Comparison of ENCODE assay signal across 1 cellular context in the genomic region with DNA sequence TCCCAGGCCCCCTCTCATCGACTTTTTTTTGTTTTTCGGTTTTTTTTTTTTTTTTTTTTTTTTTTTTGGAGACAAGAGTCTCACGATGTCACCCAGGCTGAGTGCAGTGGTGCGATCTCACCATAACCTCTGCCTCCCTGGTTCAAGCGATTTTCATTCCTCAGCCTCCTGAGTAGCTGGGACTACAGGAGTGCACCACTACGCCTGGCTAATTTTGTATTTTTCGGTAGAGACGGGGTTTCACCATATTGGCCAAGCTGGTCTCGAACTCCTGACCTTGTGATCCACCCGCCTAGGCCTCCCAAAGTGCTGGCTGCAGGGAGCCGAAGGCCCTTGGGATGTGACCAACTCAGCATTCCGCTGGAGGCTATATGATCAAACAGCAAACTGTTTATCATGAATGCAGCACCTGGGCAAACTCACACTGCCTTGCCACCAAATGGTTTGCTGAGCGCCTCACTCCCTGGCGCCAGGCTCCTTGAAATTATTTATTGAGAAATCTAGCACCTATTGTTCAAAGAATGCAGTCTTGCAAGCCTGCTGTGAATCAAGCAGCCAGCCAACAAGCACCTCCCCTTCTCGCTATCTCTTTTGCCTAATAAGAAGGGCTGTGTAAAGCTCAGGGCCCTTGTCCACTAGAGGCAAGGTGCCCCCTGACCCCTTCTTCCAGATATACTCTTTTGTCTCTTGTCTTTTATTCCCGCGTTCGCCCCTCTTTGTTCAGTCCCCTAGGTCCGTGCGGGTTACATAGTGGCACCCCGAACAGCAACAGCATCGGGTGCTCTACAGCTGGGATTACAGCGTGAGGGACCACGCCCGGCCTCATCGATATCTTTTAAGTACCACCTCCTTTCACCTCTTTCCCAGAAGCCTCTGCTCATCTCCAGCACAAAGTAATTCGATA.
TF ChIP-seq lines count a peak whose summit lies in the region.

No MANE protein-coding gene starts in this region.

TF ChIP-seq in GM23338, 12 proteins besides CTCF, POLR2A, EP300 and RAD21 (continued from another document):
- TF ChIP-seq, protein P1, sequence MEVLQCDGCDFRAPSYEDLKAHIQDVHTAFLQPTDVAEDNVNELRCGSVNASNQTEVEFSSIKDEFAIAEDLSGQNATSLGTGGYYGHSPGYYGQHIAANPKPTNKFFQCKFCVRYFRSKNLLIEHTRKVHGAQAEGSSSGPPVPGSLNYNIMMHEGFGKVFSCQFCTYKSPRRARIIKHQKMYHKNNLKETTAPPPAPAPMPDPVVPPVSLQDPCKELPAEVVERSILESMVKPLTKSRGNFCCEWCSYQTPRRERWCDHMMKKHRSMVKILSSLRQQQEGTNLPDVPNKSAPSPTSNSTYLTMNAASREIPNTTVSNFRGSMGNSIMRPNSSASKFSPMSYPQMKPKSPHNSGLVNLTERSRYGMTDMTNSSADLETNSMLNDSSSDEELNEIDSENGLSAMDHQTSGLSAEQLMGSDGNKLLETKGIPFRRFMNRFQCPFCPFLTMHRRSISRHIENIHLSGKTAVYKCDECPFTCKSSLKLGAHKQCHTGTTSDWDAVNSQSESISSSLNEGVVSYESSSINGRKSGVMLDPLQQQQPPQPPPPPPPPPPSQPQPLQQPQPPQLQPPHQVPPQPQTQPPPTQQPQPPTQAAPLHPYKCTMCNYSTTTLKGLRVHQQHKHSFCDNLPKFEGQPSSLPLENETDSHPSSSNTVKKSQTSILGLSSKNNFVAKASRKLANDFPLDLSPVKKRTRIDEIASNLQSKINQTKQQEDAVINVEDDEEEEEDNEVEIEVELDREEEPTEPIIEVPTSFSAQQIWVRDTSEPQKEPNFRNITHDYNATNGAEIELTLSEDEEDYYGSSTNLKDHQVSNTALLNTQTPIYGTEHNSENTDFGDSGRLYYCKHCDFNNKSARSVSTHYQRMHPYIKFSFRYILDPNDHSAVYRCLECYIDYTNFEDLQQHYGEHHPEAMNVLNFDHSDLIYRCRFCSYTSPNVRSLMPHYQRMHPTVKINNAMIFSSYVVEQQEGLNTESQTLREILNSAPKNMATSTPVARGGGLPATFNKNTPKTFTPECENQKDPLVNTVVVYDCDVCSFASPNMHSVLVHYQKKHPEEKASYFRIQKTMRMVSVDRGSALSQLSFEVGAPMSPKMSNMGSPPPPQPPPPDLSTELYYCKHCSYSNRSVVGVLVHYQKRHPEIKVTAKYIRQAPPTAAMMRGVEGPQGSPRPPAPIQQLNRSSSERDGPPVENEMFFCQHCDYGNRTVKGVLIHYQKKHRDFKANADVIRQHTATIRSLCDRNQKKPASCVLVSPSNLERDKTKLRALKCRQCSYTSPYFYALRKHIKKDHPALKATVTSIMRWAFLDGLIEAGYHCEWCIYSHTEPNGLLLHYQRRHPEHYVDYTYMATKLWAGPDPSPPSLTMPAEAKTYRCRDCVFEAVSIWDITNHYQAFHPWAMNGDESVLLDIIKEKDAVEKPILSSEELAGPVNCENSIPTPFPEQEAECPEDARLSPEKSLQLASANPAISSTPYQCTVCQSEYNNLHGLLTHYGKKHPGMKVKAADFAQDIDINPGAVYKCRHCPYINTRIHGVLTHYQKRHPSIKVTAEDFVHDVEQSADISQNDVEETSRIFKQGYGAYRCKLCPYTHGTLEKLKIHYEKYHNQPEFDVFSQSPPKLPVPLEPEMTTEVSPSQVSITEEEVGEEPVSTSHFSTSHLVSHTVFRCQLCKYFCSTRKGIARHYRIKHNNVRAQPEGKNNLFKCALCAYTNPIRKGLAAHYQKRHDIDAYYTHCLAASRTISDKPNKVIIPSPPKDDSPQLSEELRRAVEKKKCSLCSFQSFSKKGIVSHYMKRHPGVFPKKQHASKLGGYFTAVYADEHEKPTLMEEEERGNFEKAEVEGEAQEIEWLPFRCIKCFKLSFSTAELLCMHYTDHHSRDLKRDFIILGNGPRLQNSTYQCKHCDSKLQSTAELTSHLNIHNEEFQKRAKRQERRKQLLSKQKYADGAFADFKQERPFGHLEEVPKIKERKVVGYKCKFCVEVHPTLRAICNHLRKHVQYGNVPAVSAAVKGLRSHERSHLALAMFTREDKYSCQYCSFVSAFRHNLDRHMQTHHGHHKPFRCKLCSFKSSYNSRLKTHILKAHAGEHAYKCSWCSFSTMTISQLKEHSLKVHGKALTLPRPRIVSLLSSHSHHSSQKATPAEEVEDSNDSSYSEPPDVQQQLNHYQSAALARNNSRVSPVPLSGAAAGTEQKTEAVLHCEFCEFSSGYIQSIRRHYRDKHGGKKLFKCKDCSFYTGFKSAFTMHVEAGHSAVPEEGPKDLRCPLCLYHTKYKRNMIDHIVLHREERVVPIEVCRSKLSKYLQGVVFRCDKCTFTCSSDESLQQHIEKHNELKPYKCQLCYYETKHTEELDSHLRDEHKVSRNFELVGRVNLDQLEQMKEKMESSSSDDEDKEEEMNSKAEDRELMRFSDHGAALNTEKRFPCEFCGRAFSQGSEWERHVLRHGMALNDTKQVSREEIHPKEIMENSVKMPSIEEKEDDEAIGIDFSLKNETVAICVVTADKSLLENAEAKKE (CRISPR knock-in tag; IDR thresholded peaks at IDR 0.05) = no peak
- TF ChIP-seq POLR2AphosphoS5 (IDR thresholded peaks at IDR 0.05; ENCODE audit: low read depth) (no peak), STAT1 (IDR thresholded peaks at IDR 0.05; ENCODE audit: unreplicated experiment) (no peak), CREB1 (CRISPR knock-in tag; IDR thresholded peaks at IDR 0.05; ENCODE audit: low read depth) (no peak), ZNF114 (CRISPR knock-in tag; IDR thresholded peaks at IDR 0.05) (no peak), EZH2phosphoT487 (IDR thresholded peaks at IDR 0.05; ENCODE audit: unreplicated experiment) (no peak)
- TF ChIP-seq, protein P2, sequence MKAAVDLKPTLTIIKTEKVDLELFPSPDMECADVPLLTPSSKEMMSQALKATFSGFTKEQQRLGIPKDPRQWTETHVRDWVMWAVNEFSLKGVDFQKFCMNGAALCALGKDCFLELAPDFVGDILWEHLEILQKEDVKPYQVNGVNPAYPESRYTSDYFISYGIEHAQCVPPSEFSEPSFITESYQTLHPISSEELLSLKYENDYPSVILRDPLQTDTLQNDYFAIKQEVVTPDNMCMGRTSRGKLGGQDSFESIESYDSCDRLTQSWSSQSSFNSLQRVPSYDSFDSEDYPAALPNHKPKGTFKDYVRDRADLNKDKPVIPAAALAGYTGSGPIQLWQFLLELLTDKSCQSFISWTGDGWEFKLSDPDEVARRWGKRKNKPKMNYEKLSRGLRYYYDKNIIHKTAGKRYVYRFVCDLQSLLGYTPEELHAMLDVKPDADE (IDR thresholded peaks at IDR 0.05) = no peak
